In the genomic region with DNA sequence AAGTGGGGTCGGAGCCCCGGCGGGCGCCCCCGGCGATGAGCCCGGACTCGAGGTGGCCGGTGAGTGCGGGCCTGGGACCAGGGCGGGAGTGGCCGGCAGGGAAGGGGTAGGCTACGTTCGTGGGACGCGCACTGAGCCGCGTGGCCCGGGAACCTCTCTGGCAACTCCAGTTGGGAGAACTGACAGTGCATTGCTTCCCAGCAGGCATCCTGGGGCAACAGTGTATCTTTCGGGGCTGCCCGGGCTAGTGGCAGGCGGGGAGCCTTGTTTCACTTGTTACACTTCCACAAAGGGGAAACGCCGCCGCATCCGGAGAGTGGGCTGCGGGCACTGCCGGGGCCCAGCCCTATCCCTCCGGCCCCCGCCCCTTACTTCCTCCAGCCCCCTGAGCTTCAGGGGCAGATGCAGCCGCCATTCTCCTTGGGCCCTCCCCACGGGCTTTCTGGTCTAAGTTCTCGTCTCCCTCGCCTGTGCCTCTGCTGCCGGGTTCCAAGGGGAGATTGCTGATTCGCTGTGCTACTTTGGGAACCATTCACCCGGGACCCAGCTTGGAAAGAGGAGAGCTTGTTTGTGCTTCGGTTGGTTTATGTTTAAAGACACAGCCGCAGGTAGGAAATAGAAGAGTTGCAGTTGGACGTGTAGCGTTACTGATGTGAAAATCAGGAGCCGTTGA, we compare ENCODE assay signal across 8 cellular contexts. TPM values are rescaled to one million over a fixed set of nuclear protein-coding genes. Genes with fewer than 3 reads are reported as not detected.
DNase-seq lines count a peak whose midpoint lies in the region; ATAC-seq, FAIRE-seq and TF ChIP-seq lines count a peak whose summit lies in the region.

No MANE protein-coding gene starts in this region.

- no peak for TF ChIP-seq RAD21 in SK-N-SH (IDR thresholded peaks at IDR 0.05; ENCODE audit: low read length)

- H3K4me3 ChIP-seq in GM08714 (ENCODE audit: low read length) = peak overlapping the region; percentile 89
- H3K4me3 ChIP-seq in SK-N-SH (ENCODE audit: low read depth in 2 of 2, low read length in 1 of 2) = peak overlapping the region; percentile 84 to 91
- H3K4me3 ChIP-seq in kidney (ENCODE audit: low read length in 2 of 2) = peak overlapping the region; percentile 77 to 80

- intact Hi-C loops in kidney (cut with DNase I) = no loop called here

- H3K27ac ChIP-seq in SK-N-SH (ENCODE audit: low read depth in 2 of 2, low read length in 1 of 2) = peak overlapping the region; percentile 95 to 98; a peak in 2 of 4 replicates
- peak overlapping the region in 1 of 2 donors; percentile 98 for H3K27ac ChIP-seq in kidney (ENCODE audit: low read depth in 2 of 2, low read length in 2 of 2)

- peak overlapping the region; percentile 99 for H2AFZ ChIP-seq in SK-N-SH (ENCODE audit: low read depth)

- H3K27me3 Mint-ChIP-seq in brain = peaks cover 19% of the 10 kb centered on the region

- H3K9me2 ChIP-seq in SK-N-SH = no peaks in the 10 kb centered on the region

- H3K9ac ChIP-seq in SK-N-SH (peak overlapping the region; percentile 98), kidney (ENCODE audit: low read length in 2 of 2) (peak overlapping the region; percentile 68 to 85)

- peaks cover 25% of the 10 kb centered on the region for H3K36me3 Mint-ChIP-seq in brain

- POLR2A ChIA-PET in SK-N-SH (lab: Yijun Ruan, JAX) = interaction anchor here (1.2 to 4.4 kb wide), 2 partner anchors 13 to 18 kb away, joined by 3 to 22 read pairs; a partner anchor contains a TSS

- 1% methylated on average over 20 of the region's 42 CpGs for WGBS in SK-N-SH (ENCODE audit: low lambda C conversion rate)

- no peak for FAIRE-seq in kidney (lab: Jason Lieb, UNC)

- CTCF ChIA-PET in SK-N-SH (lab: Yijun Ruan, JAX) = interaction anchor here (0.9 to 2.1 kb wide), 5 partner anchors 13 to 555 kb away, joined by 3 to 10 read pairs (median 4); a partner anchor contains a TSS

- no peaks in the 10 kb centered on the region for H3K27me3 ChIP-seq in SK-N-SH (ENCODE audit: insufficient read depth)

- H3K79me2 ChIP-seq in SK-N-SH (ENCODE audit: insufficient read depth) = peaks cover 56% of the 10 kb centered on the region

- peaks cover 25% of the 10 kb centered on the region for H4K20me1 ChIP-seq in SK-N-SH (ENCODE audit: insufficient read depth)

- H3K36me3 ChIP-seq in SK-N-SH (replicated peaks in 1 of 2; ENCODE audit: control insufficient read depth in 1 of 2, insufficient read depth in 2 of 2, low read length in 1 of 2) (peaks cover 19 to 27% of the 10 kb centered on the region in 2 experiments), kidney (ENCODE audit: control insufficient read depth in 1 of 2, insufficient read depth in 2 of 2, low read length in 2 of 2) (peaks cover 15 to 17% of the 10 kb centered on the region in 2 donors)

- TF ChIP-seq CTCF in SK-N-SH (IDR thresholded peaks at IDR 0.05) (no peak), brain (conservative IDR thresholded peaks at IDR 0.05) (no peak), kidney (IDR thresholded peaks at IDR 0.05; ENCODE audit: borderline replicate concordance, extremely low read depth, insufficient read depth) (no peak)

- peaks cover 14% of the 10 kb centered on the region for H3F3A ChIP-seq in SK-N-SH (replicated peaks; ENCODE audit: insufficient read depth)

- DNase-seq in SK-N-SH (no peak), kidney (peak; percentile 82), NCI-H524 (lab: John Stamatoyannopoulos, UW) (no peak), NCI-H2171 treated with DMSO at 0.1 percent for 48 hours (lab: John Stamatoyannopoulos, UW) (no peak)
- DNase-seq in stimulated activated CD8-positive, alpha-beta memory T cell treated with anti-CD3 and anti-CD28 coated beads, Interleukin-4, amount 100 ng/mL, for 24 hours (ENCODE audit: low read depth) = peak; percentile 32

- H3K9me3 Mint-ChIP-seq in brain = no peaks in the 10 kb centered on the region

- H3K4me1 ChIP-seq in SK-N-SH (ENCODE audit: control insufficient read depth in 1 of 2, insufficient read depth in 2 of 2, low read depth in 1 of 2, low read length in 1 of 2) (peaks cover 5 to 12% of the 10 kb centered on the region in 2 experiments; a peak in 1 of 4 replicates), kidney (ENCODE audit: control insufficient read depth in 1 of 2, insufficient read depth in 1 of 2, low read depth in 1 of 2, low read length in 2 of 2) (peaks cover 9 to 16% of the 10 kb centered on the region in 2 donors)

- no peak for TF ChIP-seq EP300 in SK-N-SH (IDR thresholded peaks at IDR 0.05; ENCODE audit: borderline replicate concordance in 1 of 2, low read depth in 1 of 2, low read length in 1 of 2)

- H3K4me2 ChIP-seq in SK-N-SH = peak overlapping the region; percentile 100

- peak; percentile 3 for ATAC-seq in HG02763 (IDR thresholded peaks at IDR 0.05; ENCODE audit: unreplicated experiment)

- H3K4me1 Mint-ChIP-seq in brain = peaks cover 24% of the 10 kb centered on the region

- H3K27ac Mint-ChIP-seq in brain = peak overlapping the region; percentile 57 to 89 (median 85)

- peak overlapping the region; percentile 89 to 93 (median 92) for H3K4me3 Mint-ChIP-seq in brain

- H3K9me3 ChIP-seq in SK-N-SH = no peaks in the 10 kb centered on the region
- no peaks in the 10 kb centered on the region for H3K9me3 ChIP-seq in kidney (ENCODE audit: control insufficient read depth in 1 of 2, low read length in 2 of 2)

TF ChIP-seq in SK-N-SH, 30 proteins besides CTCF, POLR2A, EP300 and RAD21:
- no peak for TF ChIP-seq TAF1 (IDR thresholded peaks at IDR 0.05; ENCODE audit: borderline replicate concordance, low read depth, low read length)
- no peak for TF ChIP-seq RCOR1 (IDR thresholded peaks at IDR 0.05; ENCODE audit: low read length)
- TF ChIP-seq JUND (IDR thresholded peaks at IDR 0.05) = no peak
- TF ChIP-seq GABPA (IDR thresholded peaks at IDR 0.05; ENCODE audit: low read depth) = no peak
- TF ChIP-seq, protein P1, sequence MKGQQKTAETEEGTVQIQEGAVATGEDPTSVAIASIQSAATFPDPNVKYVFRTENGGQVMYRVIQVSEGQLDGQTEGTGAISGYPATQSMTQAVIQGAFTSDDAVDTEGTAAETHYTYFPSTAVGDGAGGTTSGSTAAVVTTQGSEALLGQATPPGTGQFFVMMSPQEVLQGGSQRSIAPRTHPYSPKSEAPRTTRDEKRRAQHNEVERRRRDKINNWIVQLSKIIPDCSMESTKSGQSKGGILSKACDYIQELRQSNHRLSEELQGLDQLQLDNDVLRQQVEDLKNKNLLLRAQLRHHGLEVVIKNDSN (IDR thresholded peaks at IDR 0.05; ENCODE audit: borderline replicate concordance, low read depth) = no peak
- no peak for TF ChIP-seq YY1 (IDR thresholded peaks at IDR 0.05; ENCODE audit: low read depth)
- no peak for TF ChIP-seq TEAD4 (IDR thresholded peaks at IDR 0.05; ENCODE audit: borderline replicate concordance, insufficient read depth)
- TF ChIP-seq, protein P2, sequence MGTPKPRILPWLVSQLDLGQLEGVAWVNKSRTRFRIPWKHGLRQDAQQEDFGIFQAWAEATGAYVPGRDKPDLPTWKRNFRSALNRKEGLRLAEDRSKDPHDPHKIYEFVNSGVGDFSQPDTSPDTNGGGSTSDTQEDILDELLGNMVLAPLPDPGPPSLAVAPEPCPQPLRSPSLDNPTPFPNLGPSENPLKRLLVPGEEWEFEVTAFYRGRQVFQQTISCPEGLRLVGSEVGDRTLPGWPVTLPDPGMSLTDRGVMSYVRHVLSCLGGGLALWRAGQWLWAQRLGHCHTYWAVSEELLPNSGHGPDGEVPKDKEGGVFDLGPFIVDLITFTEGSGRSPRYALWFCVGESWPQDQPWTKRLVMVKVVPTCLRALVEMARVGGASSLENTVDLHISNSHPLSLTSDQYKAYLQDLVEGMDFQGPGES (IDR thresholded peaks at IDR 0.05; ENCODE audit: low read depth, low read length) = no peak
- TF ChIP-seq EZH2phosphoT487 (IDR thresholded peaks at IDR 0.05; ENCODE audit: borderline replicate concordance, low read depth) = no peak
- no peak for TF ChIP-seq RFX5 (IDR thresholded peaks at IDR 0.05; ENCODE audit: low read length)
TF ChIP-seq in SK-N-SH: peak in this region for 0.

RNA-seq across cellular contexts. Expression of a gene that starts 0.7 kb away (rescaled TPM):
- 12.0 and 13.0 TPM in 2 replicates for polyA plus RNA-seq in SK-N-SH (2012; rRNA removed)
- 6.7 and 8.3 TPM in 2 replicates for polyA plus RNA-seq in SK-N-SH (2012; cell fraction: cytosol; rRNA removed)
- 30.8 and 38.8 TPM in 2 replicates for polyA plus RNA-seq in SK-N-SH (2012; cell fraction: nucleus; rRNA removed)
- 13.3 TPM for polyA plus RNA-seq in brain (ENCODE audit: insufficient read depth, low read depth, low replicate concordance)
- 22.4 TPM for total RNA-seq in kidney
- polyA plus RNA-seq in kidney (ENCODE audit: insufficient read depth, low read depth, low replicate concordance) = 6.2 TPM

RNA-seq across cellular contexts. Expression of a gene that starts 17.5 kb away (rescaled TPM):
- polyA plus RNA-seq in SK-N-SH (2012; rRNA removed) (26.8 and 30.9 TPM in 2 replicates), brain (ENCODE audit: insufficient read depth, low read depth, low replicate concordance) (23.0 TPM), kidney (ENCODE audit: insufficient read depth, low read depth, low replicate concordance) (51.6 TPM)
- 15.2 and 22.6 TPM in 2 replicates for polyA plus RNA-seq in SK-N-SH (2012; cell fraction: cytosol; rRNA removed)
- 48.8 and 49.9 TPM in 2 replicates for polyA plus RNA-seq in SK-N-SH (2012; cell fraction: nucleus; rRNA removed)
- 31.1 TPM for total RNA-seq in kidney

RNA-seq across cellular contexts. Expression of a gene that starts 28.6 kb away (rescaled TPM):
- 0.03 and 0.06 TPM in 2 replicates for polyA plus RNA-seq in SK-N-SH (2012; rRNA removed)
- polyA plus RNA-seq in SK-N-SH (2012; cell fraction: cytosol; rRNA removed) = 0.12 and 0.13 TPM in 2 replicates
- 0.17 and 0.27 TPM in 2 replicates for polyA plus RNA-seq in SK-N-SH (2012; cell fraction: nucleus; rRNA removed)
- 2.7 TPM for polyA plus RNA-seq in brain (ENCODE audit: insufficient read depth, low read depth, low replicate concordance)
- 0.16 TPM for total RNA-seq in kidney
- 0.19 TPM for polyA plus RNA-seq in kidney (ENCODE audit: insufficient read depth, low read depth, low replicate concordance)

RNA-seq across cellular contexts. Expression of a gene that starts 37.5 kb away (rescaled TPM):
- polyA plus RNA-seq in SK-N-SH (2012; rRNA removed) (44.9 and 47.1 TPM in 2 replicates), brain (ENCODE audit: insufficient read depth, low read depth, low replicate concordance) (23.8 TPM), kidney (ENCODE audit: insufficient read depth, low read depth, low replicate concordance) (52.7 TPM)
- 30.5 and 35.8 TPM in 2 replicates for polyA plus RNA-seq in SK-N-SH (2012; cell fraction: cytosol; rRNA removed)
- 39.3 and 46.4 TPM in 2 replicates for polyA plus RNA-seq in SK-N-SH (2012; cell fraction: nucleus; rRNA removed)
- 31.2 TPM for total RNA-seq in kidney

Comparison
In these comparisons a context has a peak if more than half of its experiments do, and no peak if none do; other contexts are left out.
1. DNase-seq: peak in kidney (single experiment) and stimulated activated CD8-positive, alpha-beta memory T cell treated with anti-CD3 and anti-CD28 coated beads, Interleukin-4, amount 100 ng/mL, for 24 hours (single experiment); none in SK-N-SH (single experiment), NCI-H524 (0 of 2) and NCI-H2171 treated with DMSO at 0.1 percent for 48 hours (single experiment).
2. Peak in every context shown above with its lines, with median percentiles within 50 percentile points of each other: H3K4me3 ChIP-seq.